In the genomic region with DNA sequence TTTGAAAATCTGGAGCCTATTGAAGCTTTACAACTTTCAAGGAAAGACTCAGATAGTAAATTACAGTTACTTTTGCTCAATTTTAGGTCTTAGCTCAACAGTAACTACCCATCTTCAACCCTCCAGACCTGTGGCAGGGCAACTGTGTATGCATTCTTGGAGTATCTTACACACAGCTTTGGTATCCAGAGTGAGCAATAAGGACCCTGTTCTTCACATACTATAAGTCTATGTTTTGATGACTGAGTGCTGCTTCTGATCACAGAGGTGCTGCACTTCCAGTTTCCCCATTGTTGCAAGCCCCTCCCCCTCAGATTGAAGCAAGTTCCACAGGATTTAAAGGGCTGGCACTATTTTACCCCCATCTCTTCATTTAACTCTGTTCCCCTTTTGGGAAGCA, we compare ENCODE assay signal across 20 cellular contexts.
"Had no signal": no experiment of that assay in that cellular context is flagged by ENCODE, and none has a peak within 500 bp of the region (broad histone marks: within the 10 kb centered on the region; RNA-seq: fewer than 3 reads in every experiment).

No MANE protein-coding gene starts in this region.

- H3K4me3 ChIP-seq: ascending aorta, colonic mucosa, dorsolateral prefrontal cortex, esophagus muscularis mucosa, heart left ventricle, pancreas, psoas muscle, right atrium auricular region, upper lobe of left lung had no signal

- H3K36me3 ChIP-seq: ascending aorta, colonic mucosa, esophagus muscularis mucosa, heart left ventricle, pancreas, right atrium auricular region, upper lobe of left lung had no signal

- H3K4me3 Mint-ChIP-seq: activated naive CD4-positive, alpha-beta T cell treated with anti-CD3 and anti-CD28 coated beads, Interleukin-2, amount 50 U/mL, for 24 hours; central memory CD8-positive, alpha-beta T cell; effector memory CD8-positive, alpha-beta T cell; natural killer cell treated with Interleukin-12 subunit alpha and Interleukin-12 subunit beta and Interleukin-15 and Interleukin-18, amount 100 ng/mL, for 72 hours; T-cell had no signal

- ATAC-seq: effector memory CD8-positive, alpha-beta T cell; heart left ventricle; left ventricle myocardium superior; natural killer cell treated with Interleukin-12 subunit alpha and Interleukin-12 subunit beta and Interleukin-15 and Interleukin-18, amount 100 ng/mL, for 72 hours; pancreas; psoas muscle; T-cell had no signal

- H3K9me3 ChIP-seq: ascending aorta, colonic mucosa, esophagus muscularis mucosa, pancreas, psoas muscle, right atrium auricular region, upper lobe of left lung had no signal

- H3K36me3 Mint-ChIP-seq: activated naive CD4-positive, alpha-beta T cell treated with anti-CD3 and anti-CD28 coated beads, Interleukin-2, amount 50 U/mL, for 24 hours; natural killer cell treated with Interleukin-12 subunit alpha and Interleukin-12 subunit beta and Interleukin-15 and Interleukin-18, amount 100 ng/mL, for 72 hours; T-cell had no signal

- DNase-seq: activated CD4-positive, alpha-beta T cell treated with anti-CD3 and anti-CD28 coated beads for 1 hour; activated gamma-delta T cell treated with Interleukin-2 at 50 U/mL for 16 hours; activated T-cell treated with anti-CD3 and anti-CD28 coated beads, Interleukin-2, amount 50 U/mL, for 1 hour; colonic mucosa; dorsolateral prefrontal cortex; effector memory CD8-positive, alpha-beta T cell; heart left ventricle; left ventricle myocardium superior; pancreas; psoas muscle; stimulated activated CD4-positive, alpha-beta T cell treated with anti-CD3 and anti-CD28 coated beads, Interleukin-4, amount 100 ng/mL, for 24 hours; stimulated activated naive CD4-positive, alpha-beta T cell treated with Interleukin-2 at 50 U/mL for 16 hours; T-cell; upper lobe of left lung had no signal

- H3K27me3 ChIP-seq: ascending aorta, colonic mucosa, dorsolateral prefrontal cortex, esophagus muscularis mucosa, heart left ventricle, pancreas, right atrium auricular region, upper lobe of left lung had no signal

- H3K27ac ChIP-seq: ascending aorta, colonic mucosa, dorsolateral prefrontal cortex, esophagus muscularis mucosa, heart left ventricle, pancreas, psoas muscle, right atrium auricular region, upper lobe of left lung had no signal

- H3K27ac Mint-ChIP-seq: activated naive CD4-positive, alpha-beta T cell treated with anti-CD3 and anti-CD28 coated beads, Interleukin-2, amount 50 U/mL, for 24 hours; effector memory CD8-positive, alpha-beta T cell; natural killer cell treated with Interleukin-12 subunit alpha and Interleukin-12 subunit beta and Interleukin-15 and Interleukin-18, amount 100 ng/mL, for 72 hours; T-cell had no signal

- H3K27me3 Mint-ChIP-seq: activated naive CD4-positive, alpha-beta T cell treated with anti-CD3 and anti-CD28 coated beads, Interleukin-2, amount 50 U/mL, for 24 hours; central memory CD8-positive, alpha-beta T cell; effector memory CD8-positive, alpha-beta T cell; T-cell had no signal

- H3K4me1 ChIP-seq: ascending aorta, colonic mucosa, heart left ventricle, pancreas, psoas muscle, right atrium auricular region, upper lobe of left lung had no signal

- H3K4me1 Mint-ChIP-seq: activated naive CD4-positive, alpha-beta T cell treated with anti-CD3 and anti-CD28 coated beads, Interleukin-2, amount 50 U/mL, for 24 hours; central memory CD8-positive, alpha-beta T cell; T-cell had no signal
